Comparison of ENCODE assay signal across 22 cellular contexts in genomic region chr1:215905493-215906095, GRCh38.
DNase-seq lines count a peak whose midpoint lies in the region; ATAC-seq, FAIRE-seq and TF ChIP-seq lines count a peak whose summit lies in the region.
"Had no signal": no experiment of that assay in that cellular context is flagged by ENCODE, and none has a peak within 500 bp of the region (broad histone marks: within the 10 kb centered on the region; RNA-seq: fewer than 3 reads in every experiment).

No MANE protein-coding gene starts in this region.

- H2AK5ac ChIP-seq in IMR-90 (ENCODE audit: low read depth, low read length) = no peak overlapping the region

- no peak overlapping the region for H4K91ac ChIP-seq in IMR-90 (ENCODE audit: insufficient read depth, low read depth, low read length)

- H4K5ac ChIP-seq in IMR-90 (ENCODE audit: low read depth, low read length) = no peak overlapping the region

- peak overlapping the region; percentile 41 for H2BK5ac ChIP-seq in IMR-90 (ENCODE audit: low read depth, low read length, poor library complexity, severe bottlenecking)

- no peak overlapping the region for H4K8ac ChIP-seq in IMR-90 (ENCODE audit: low read depth in 2 of 2, low read length in 2 of 2)

- H2BK20ac ChIP-seq in IMR-90 (ENCODE audit: low read depth, low read length) = no peak overlapping the region

- no peak overlapping the region for H2BK15ac ChIP-seq in IMR-90 (ENCODE audit: low read depth, low read length)

- H3K18ac ChIP-seq in IMR-90 (ENCODE audit: low read depth, low read length) = no peak overlapping the region

- H3K4ac ChIP-seq in IMR-90 (ENCODE audit: low read depth, low read length) = no peak overlapping the region

- no peaks in the 10 kb centered on the region for H4K20me1 ChIP-seq in IMR-90 (ENCODE audit: insufficient read depth, low read length)

- BruUV-seq in IMR-90 (replicated peaks; lab: Mats Ljungman, UMichigan) = no TSS peak

- H3K27me3 ChIP-seq in IMR-90 (ENCODE audit: control insufficient read depth, insufficient read depth, low read length) (no peaks in the 10 kb centered on the region), ascending aorta (no peaks in the 10 kb centered on the region)

- ATAC-seq in IMR-90 (ENCODE audit: low read depth) = no peak
- ATAC-seq: A549, GM23338, Panc1 had no signal

- no peak overlapping the region for H3K4me3 ChIP-seq in IMR-90 (ENCODE audit: insufficient read depth, low read depth, low read length)
- no peak overlapping the region for H3K4me3 ChIP-seq in foreskin fibroblast (ENCODE audit: low read depth in 1 of 2, low read length in 2 of 2)
- no peak overlapping the region for H3K4me3 ChIP-seq in ascending aorta
- H3K4me3 ChIP-seq: A549, GM23338, SJSA1 had no signal

- POLR2A ChIA-PET in IMR-90 (lab: Charles Lee; ENCODE audit: unreplicated experiment) = no interaction called here

- H3K9me1 ChIP-seq in IMR-90 (ENCODE audit: insufficient read depth, low read length) = no peaks in the 10 kb centered on the region

- in situ Hi-C loops in IMR-90 (cut with MboI; ENCODE audit: low sequenced_read_pairs) = no loop called here

- 0 out of 2 replicates have a peak, but pooled peaks cover 2% of the 10 kb centered on the region for H3K4me1 ChIP-seq in IMR-90 (ENCODE audit: control insufficient read depth, insufficient read depth, low read length)
- no peaks in the 10 kb centered on the region for H3K4me1 ChIP-seq in ascending aorta
- H3K4me1 ChIP-seq: A549, SJSA1 had no signal

- no peak overlapping the region for H2BK120ac ChIP-seq in IMR-90 (ENCODE audit: low read depth, low read length)

- no peak overlapping the region for H2AK9ac ChIP-seq in IMR-90 (replicated peaks; ENCODE audit: low read depth, low read length, poor library complexity)

- H3K23ac ChIP-seq in IMR-90 (ENCODE audit: low read depth, low read length) = 0 out of 2 replicates have a peak overlapping the region, but pooled peaks have one; percentile 7

- H3K4me2 ChIP-seq in IMR-90 (ENCODE audit: low read depth, low read length) = no peak overlapping the region
- H3K4me2 ChIP-seq: A549, GM23338, KMS-11 had no signal

- no peaks in the 10 kb centered on the region for H3K9me3 ChIP-seq in IMR-90 (ENCODE audit: control insufficient read depth, insufficient read depth, low read length)
- no peaks in the 10 kb centered on the region for H3K9me3 ChIP-seq in ascending aorta
- H3K9me3 ChIP-seq: A549, SJSA1 had no signal

- DNase-seq in EL = peak; percentile 72
- peak; percentile 55 for DNase-seq in IMR-90
- DNase-seq in dedifferentiated amniotic fluid mesenchymal stem cell (ENCODE audit: extremely low spot score) = peak; percentile 64
- DNase-seq in islet precursor cell = peak; percentile 70
- DNase-seq in D721Med (ENCODE audit: insufficient read length, low spot score) = no peak
- DNase-seq in foreskin fibroblast = no peak
- DNase-seq in ascending aorta (ENCODE audit: low spot score in 2 of 2) = no peak
- no peak for DNase-seq in AG08396 (ENCODE audit: low spot score)
- DNase-seq: C1 segment of cervical spinal cord; CD8-positive, alpha-beta memory T cell; DMS79; HCEC 1CT; MV-4-11; NCI-H1417; NCI-H2029; SW 1271 had no signal

- intact Hi-C loops in IMR-90 (cut with micrococcal nuclease) = no loop called here
- intact Hi-C loops in ascending aorta (cut with DNase I) = no loop called here

- H3K9ac ChIP-seq in IMR-90 (ENCODE audit: low read depth, low read length) = no peak overlapping the region
- H3K9ac ChIP-seq: KMS-11 had no signal

- dilution Hi-C loops in IMR-90 (cut with HindIII; ENCODE audit: low sequenced_read_pairs, unreplicated experiment) = no loop called here

- H3K27ac ChIP-seq in IMR-90 (ENCODE audit: insufficient read depth, low read length) = no peak overlapping the region
- H3K27ac ChIP-seq in ascending aorta = no peak overlapping the region
- H3K27ac ChIP-seq: A549, KMS-11, SJSA1 had no signal

- H3K14ac ChIP-seq in IMR-90 (replicated peaks; ENCODE audit: low read depth, low read length) = no peak overlapping the region

- H3K56ac ChIP-seq in IMR-90 (ENCODE audit: extremely low read depth, insufficient read depth, low read length) = no peak overlapping the region

- FAIRE-seq in D721Med (lab: Jason Lieb, UNC) = no peak
- FAIRE-seq: A549, GM19239 had no signal

- WGBS in IMR-90 (ENCODE audit: extremely low coverage in 2 of 2, insufficient read length in 1 of 2), 2 experiments = no CpG with 5 or more reads among the region's 6 CpGs

- CTCF ChIA-PET in IMR-90 (lab: Yijun Ruan, JAX) = no interaction called here

- TF ChIP-seq CTCF in IMR-90 (conservative IDR thresholded peaks at IDR 0.05; ENCODE audit: low read depth, low read length) (no peak), D721Med (IDR thresholded peaks at IDR 0.05; ENCODE audit: insufficient read depth, missing control alignments) (no peak), foreskin fibroblast (IDR thresholded peaks at IDR 0.05; ENCODE audit: low read depth, low read length) (no peak), ascending aorta (IDR thresholded peaks at IDR 0.05) (no peak)

- no peaks in the 10 kb centered on the region for H3K79me1 ChIP-seq in IMR-90 (ENCODE audit: low read depth in 1 of 2, low read length in 2 of 2)

- no peak overlapping the region for H2AFZ ChIP-seq in IMR-90 (replicated peaks; ENCODE audit: low read length, poor library complexity)
- H2AFZ ChIP-seq: GM23338 had no signal

- TF ChIP-seq RAD21 in IMR-90 (IDR thresholded peaks at IDR 0.05; ENCODE audit: low read length) = no peak

- H3K36me3 ChIP-seq in IMR-90 (ENCODE audit: control insufficient read depth, insufficient read depth, low read length) (no peaks in the 10 kb centered on the region), ascending aorta (no peaks in the 10 kb centered on the region)
- H3K36me3 ChIP-seq: SJSA1 had no signal

- no peak for TF ChIP-seq POLR2A in IMR-90 (IDR thresholded peaks at IDR 0.05; ENCODE audit: low read depth, low read length)

TF ChIP-seq in IMR-90, 13 proteins besides CTCF, POLR2A, EP300 and RAD21:
- TF ChIP-seq BHLHE40 (IDR thresholded peaks at IDR 0.05; ENCODE audit: low read depth, low read length) = no peak
- TF ChIP-seq, protein P1, sequence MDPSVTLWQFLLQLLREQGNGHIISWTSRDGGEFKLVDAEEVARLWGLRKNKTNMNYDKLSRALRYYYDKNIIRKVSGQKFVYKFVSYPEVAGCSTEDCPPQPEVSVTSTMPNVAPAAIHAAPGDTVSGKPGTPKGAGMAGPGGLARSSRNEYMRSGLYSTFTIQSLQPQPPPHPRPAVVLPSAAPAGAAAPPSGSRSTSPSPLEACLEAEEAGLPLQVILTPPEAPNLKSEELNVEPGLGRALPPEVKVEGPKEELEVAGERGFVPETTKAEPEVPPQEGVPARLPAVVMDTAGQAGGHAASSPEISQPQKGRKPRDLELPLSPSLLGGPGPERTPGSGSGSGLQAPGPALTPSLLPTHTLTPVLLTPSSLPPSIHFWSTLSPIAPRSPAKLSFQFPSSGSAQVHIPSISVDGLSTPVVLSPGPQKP (IDR thresholded peaks at IDR 0.05; ENCODE audit: borderline replicate concordance, low read depth, low read length) = no peak

Comparison
In these comparisons a context has a peak if more than half of its experiments do, and no peak if none do; other contexts are left out.
1. DNase-seq: peak in EL (single experiment), IMR-90 (single experiment), dedifferentiated amniotic fluid mesenchymal stem cell (single experiment) and islet precursor cell (single experiment); none in D721Med (single experiment), foreskin fibroblast (0 of 2), ascending aorta (0 of 2) and AG08396 (single experiment).